9 cellular contexts compared by ENCODE assay signal in genomic region chr7:16422100-16422430, GRCh38. TPM values are rescaled to one million over a fixed set of nuclear protein-coding genes. Genes with fewer than 3 reads are reported as not detected.
DNase-seq lines count a peak whose midpoint lies in the region; ATAC-seq, FAIRE-seq and TF ChIP-seq lines count a peak whose summit lies in the region.
"Had no signal": no experiment of that assay in that cellular context is flagged by ENCODE, and none has a peak within 500 bp of the region (broad histone marks: within the 10 kb centered on the region; RNA-seq: fewer than 3 reads in every experiment).

No MANE protein-coding gene starts in this region.

- intact Hi-C loops in breast epithelium (cut with DNase I; ENCODE audit: low total_unique reads): no loop called here

- H3K9ac ChIP-seq in mucosa of stomach (ENCODE audit: low read length): peak overlapping the region; percentile 96

- no peak for FAIRE-seq in A549 (lab: Jason Lieb, UNC)

- TF ChIP-seq POLR2A in A549 (IDR thresholded peaks at IDR 0.05; ENCODE audit: low read length): no peak
- no peak for TF ChIP-seq POLR2A in breast epithelium (IDR thresholded peaks at IDR 0.05)

- peak overlapping the region; percentile 92 for H3K4me2 ChIP-seq in A549

- WGBS in A549 (ENCODE audit: missing lambda C conversion rate): 69% methylated on average over 1 of the region's 1 CpG

- TF ChIP-seq CTCF in A549 (IDR thresholded peaks at IDR 0.05): no peak
- TF ChIP-seq CTCF in breast epithelium (IDR thresholded peaks at IDR 0.05): no peak

- CTCF ChIA-PET in A549 (lab: Yijun Ruan, JAX): interaction anchor here (2.7 kb wide), 1 partner anchor 10 kb away, joined by 21 read pairs; no protein-coding TSS in a partner anchor

- TF ChIP-seq EP300 in A549 (IDR thresholded peaks at IDR 0.05): no peak

- H3K4me3 ChIP-seq in A549 (no peak overlapping the region; the same call in 1 of the 3 replicates), breast epithelium (peak overlapping the region in 2 of 3 donors; percentile 73 to 78), mucosa of stomach (ENCODE audit: low read length) (no peak overlapping the region)

- H3K27me3 ChIP-seq in breast epithelium: no peaks in the 10 kb centered on the region
- no peaks in the 10 kb centered on the region for H3K27me3 ChIP-seq in mucosa of stomach (ENCODE audit: control insufficient read depth, insufficient read depth, low read length)

- no peak for TF ChIP-seq RAD21 in A549 (conservative IDR thresholded peaks at IDR 0.05 in 1 of 2, IDR thresholded peaks at IDR 0.05 in 1 of 2)

- ATAC-seq in A549: no peak
- no peak for ATAC-seq in GM21423 (IDR thresholded peaks at IDR 0.05; ENCODE audit: unreplicated experiment)
- no peak for ATAC-seq in HG02588 (IDR thresholded peaks at IDR 0.05; ENCODE audit: unreplicated experiment)

- H3K4me1 ChIP-seq in A549 (peaks cover 12% of the 10 kb centered on the region), breast epithelium (peaks cover 0 to 3% of the 10 kb centered on the region in 2 donors), mucosa of stomach (ENCODE audit: control insufficient read depth, insufficient read depth, low read length) (peaks cover 33% of the 10 kb centered on the region)

- POLR2A ChIA-PET in A549 (lab: Yijun Ruan, JAX): interaction anchor here (2.7 kb wide), 1 partner anchor 224 kb away, joined by 11 read pairs; the partner anchor contains the start of genes ANKMY2 and BZW2

- no peaks in the 10 kb centered on the region for H3K9me3 ChIP-seq in A549
- H3K9me3 ChIP-seq in breast epithelium: no peaks in the 10 kb centered on the region
- H3K9me3 ChIP-seq in mucosa of stomach (ENCODE audit: control insufficient read depth, low read length): no peaks in the 10 kb centered on the region
- H3K9me3 ChIP-seq: mucosa of descending colon had no signal

- DNase-seq in A549 (ENCODE audit: low read depth in 1 of 2, low spot score in 1 of 2) (no peak), KG1 (lab: John Stamatoyannopoulos, UW) (peak; percentile 48), breast epithelium (ENCODE audit: low spot score in 2 of 2) (no peak), AG08396 (ENCODE audit: low spot score) (no peak), GM03348 (ENCODE audit: low spot score) (no peak)

- H3K27ac ChIP-seq in A549: peak overlapping the region; percentile 98
- H3K27ac ChIP-seq in breast epithelium: peak overlapping the region; percentile 98

- H3K36me3 ChIP-seq in breast epithelium (no peaks in the 10 kb centered on the region), mucosa of stomach (ENCODE audit: control insufficient read depth, insufficient read depth, low read length) (no peaks in the 10 kb centered on the region)

TF ChIP-seq in A549, 52 proteins besides CTCF, POLR2A, EP300 and RAD21:
- TF ChIP-seq PHF8 (IDR thresholded peaks at IDR 0.05; ENCODE audit: borderline replicate concordance, low read depth) (no peak), CBX2 (IDR thresholded peaks at IDR 0.05; ENCODE audit: borderline replicate concordance, low read depth) (no peak), JUN (IDR thresholded peaks at IDR 0.05) (no peak), KDM1A (IDR thresholded peaks at IDR 0.05; ENCODE audit: low read depth) (no peak), MAFK (IDR thresholded peaks at IDR 0.05; ENCODE audit: partially characterized antibody) (no peak), TFCP2L1 (CRISPR knock-in tag; IDR thresholded peaks at IDR 0.05) (no peak), ZFP36 (IDR thresholded peaks at IDR 0.05; ENCODE audit: borderline replicate concordance, partially characterized antibody) (no peak), KDM5A (IDR thresholded peaks at IDR 0.05) (no peak), HOXB13 (CRISPR knock-in tag; IDR thresholded peaks at IDR 0.05; ENCODE audit: low read depth) (no peak), JUNB (IDR thresholded peaks at IDR 0.05) (no peak), SREBF2 (IDR thresholded peaks at IDR 0.05) (no peak), CHD4 (IDR thresholded peaks at IDR 0.05; ENCODE audit: borderline replicate concordance) (no peak)
- TF ChIP-seq, protein P1, sequence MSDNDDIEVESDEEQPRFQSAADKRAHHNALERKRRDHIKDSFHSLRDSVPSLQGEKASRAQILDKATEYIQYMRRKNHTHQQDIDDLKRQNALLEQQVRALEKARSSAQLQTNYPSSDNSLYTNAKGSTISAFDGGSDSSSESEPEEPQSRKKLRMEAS (IDR thresholded peaks at IDR 0.05): no peak

RNA-seq across cellular contexts. Expression of gene CRPPA, which starts 0.7 kb away (rescaled TPM):
- 0.58 and 0.88 TPM in 2 replicates for polyA plus RNA-seq in A549 (2011; rRNA removed)
- polyA plus RNA-seq in A549 (2012; cell fraction: cytosol; rRNA removed): 0.17 and 0.21 TPM in 2 replicates
- 0.11 and 0.18 TPM in 2 replicates for polyA plus RNA-seq in A549 (2012; cell fraction: nucleus; rRNA removed)
- 0.46 to 0.78 TPM (median 0.59 TPM) in 3 replicates for polyA plus RNA-seq in A549 (2017; fragmentation: RNase III; extraction: RNeasy Plus Mini Kit Qiagen cat#74134 plus additional on column Dnase treatment)
- 0.68 and 1.6 TPM in 2 replicates for polyA minus RNA-seq in A549 (2011; rRNA and poly(A)+ RNA removed)
- total RNA-seq in breast epithelium: 1 to 10 TPM; 1.9 to 6.0 (median 2.9) TPM

RNA-seq across cellular contexts. Expression of gene SOSTDC1, which starts 43.5 kb away (rescaled TPM):
- 0.04 TPM in 1 of 2 replicates, not detected in the other for polyA plus RNA-seq in A549 (2011; rRNA removed)
- not detected in 2 replicates for polyA plus RNA-seq in A549 (2012; cell fraction: cytosol; rRNA removed)
- polyA plus RNA-seq in A549 (2012; cell fraction: nucleus; rRNA removed): not detected in 2 replicates
- not detected in 3 replicates for polyA plus RNA-seq in A549 (2017; fragmentation: RNase III; extraction: RNeasy Plus Mini Kit Qiagen cat#74134 plus additional on column Dnase treatment)
- not detected in 2 replicates for polyA minus RNA-seq in A549 (2011; rRNA and poly(A)+ RNA removed)
- total RNA-seq in breast epithelium: 10 to 100 TPM in 1 of 3 donors, 1 to 10 TPM in 1, not detected in 1; 2.6 to 11.6 TPM

Comparison
In these comparisons a context has a peak if more than half of its experiments do, and no peak if none do; other contexts are left out.
1. H3K4me3 ChIP-seq: peak in breast epithelium (2 of 3); none in A549 (single experiment) and mucosa of stomach (single experiment).